Comparison of ENCODE assay signal across 1 cellular context in genomic region chr3:171956372-171957104, GRCh38.
TF ChIP-seq lines count a peak whose summit lies in the region.

No MANE protein-coding gene starts in this region.

TF ChIP-seq in K562, 482 proteins besides CTCF, POLR2A, EP300 and RAD21 (continued from another document and continues in another):
- TF ChIP-seq EWSR1 (IDR thresholded peaks at IDR 0.05; ENCODE audit: borderline replicate concordance, low read depth, partially characterized antibody) (no peak), ZBTB17 (CRISPR knock-in tag; IDR thresholded peaks at IDR 0.05) (no peak), PCBP2 (IDR thresholded peaks at IDR 0.05; ENCODE audit: low read depth, low read length, poor library complexity, severe bottlenecking) (no peak), RCOR1 (IDR thresholded peaks at IDR 0.05; ENCODE audit: borderline replicate concordance in 1 of 2, low read depth in 2 of 2, low read length in 2 of 2) (peak in 1 of 2 experiments; percentile 62; a peak in 1 of 4 replicates), MEIS2 (IDR thresholded peaks at IDR 0.05; ENCODE audit: partially characterized antibody) (peak; percentile 42), TSHZ1 (CRISPR knock-in tag; IDR thresholded peaks at IDR 0.05) (no peak), NONO (IDR thresholded peaks at IDR 0.05; ENCODE audit: low read depth in 2 of 2, low read length in 1 of 2) (no peak), ZNF217 (CRISPR knock-in tag; IDR thresholded peaks at IDR 0.05) (no peak), ZNF655 (CRISPR knock-in tag; IDR thresholded peaks at IDR 0.05) (no peak), SRSF7 (optimal IDR thresholded peaks at IDR 0.05; ENCODE audit: low read depth, low read length) (no peak), EP400 (IDR thresholded peaks at IDR 0.05) (peak; percentile 61), PKNOX1 (IDR thresholded peaks at IDR 0.05) (peak; percentile 41; the same call in 1 of the 2 replicates), ELK3 (CRISPR knock-in tag; IDR thresholded peaks at IDR 0.05) (no peak), ZNF583 (CRISPR knock-in tag; IDR thresholded peaks at IDR 0.05) (no peak), NFE2 (IDR thresholded peaks at IDR 0.05; ENCODE audit: low read depth) (no peak), RB1 (IDR thresholded peaks at IDR 0.05; ENCODE audit: low read depth) (no peak), MEF2A (IDR thresholded peaks at IDR 0.05; ENCODE audit: control insufficient read depth, low read depth, low read length) (no peak), ZNF134 (CRISPR knock-in tag; conservative IDR thresholded peaks at IDR 0.05) (no peak; the same call in 1 of the 2 replicates), GATA2 (CRISPR knock-in tag; IDR thresholded peaks at IDR 0.05) (peak; percentile 54; the same call in 1 of the 2 replicates), KDM5B (IDR thresholded peaks at IDR 0.05; ENCODE audit: insufficient replicate concordance, low read depth, low read length) (no peak), HIVEP1 (CRISPR knock-in tag; IDR thresholded peaks at IDR 0.05) (no peak), SP2 (IDR thresholded peaks at IDR 0.05; ENCODE audit: extremely low read depth, low read depth, low read length, poor library complexity, severe bottlenecking) (no peak), KDM4B (IDR thresholded peaks at IDR 0.05; ENCODE audit: borderline replicate concordance in 2 of 2, low read depth in 1 of 2) (no peak), MCM5 (IDR thresholded peaks at IDR 0.05; ENCODE audit: low read depth) (no peak), MYC (IDR thresholded peaks at IDR 0.05; ENCODE audit: low read depth, low read length) (peak; percentile 39; the same call in 1 of the 2 replicates), MYC (CRISPR knock-in tag; IDR thresholded peaks at IDR 0.05; ENCODE audit: borderline replicate concordance, low read depth) (no peak), ZNF444 (CRISPR knock-in tag; IDR thresholded peaks at IDR 0.05) (no peak), CCNT2 (IDR thresholded peaks at IDR 0.05; ENCODE audit: borderline replicate concordance, extremely low read depth, insufficient read length, low read depth, low read length) (peak; percentile 28), DPF2 (IDR thresholded peaks at IDR 0.05) (peak; percentile 92), ZNF586 (CRISPR knock-in tag; conservative IDR thresholded peaks at IDR 0.05) (no peak), BRF1 (IDR thresholded peaks at IDR 0.05; ENCODE audit: borderline replicate concordance, extremely low read depth, insufficient read length) (no peak), RBFOX2 (IDR thresholded peaks at IDR 0.05; ENCODE audit: low read depth, low read length) (0 out of 2 replicates have a peak, but pooled peaks have one; percentile 16), MYBL2 (IDR thresholded peaks at IDR 0.05; ENCODE audit: low read depth) (no peak), MYBL2 (CRISPR knock-in tag; IDR thresholded peaks at IDR 0.05; ENCODE audit: borderline replicate concordance) (no peak), HMGN3 (IDR thresholded peaks at IDR 0.05; ENCODE audit: borderline replicate concordance, extremely low read depth, insufficient read length, low read depth, low read length) (no peak), ADNP (tag; IDR thresholded peaks at IDR 0.05) (no peak), PCBP1 (IDR thresholded peaks at IDR 0.05; ENCODE audit: low read depth, low read length, poor library complexity, severe bottlenecking) (no peak), CUX1 (CRISPR knock-in tag; IDR thresholded peaks at IDR 0.05) (no peak), ERF (CRISPR knock-in tag; IDR thresholded peaks at IDR 0.05) (no peak; the same call in 1 of the 2 replicates), ZNF395 (CRISPR knock-in tag; IDR thresholded peaks at IDR 0.05) (peak; percentile 69; the same call in 1 of the 2 replicates), C11orf30 (IDR thresholded peaks at IDR 0.05; ENCODE audit: low read depth) (no peak), CEBPB (tag; IDR thresholded peaks at IDR 0.05) (0 out of 2 replicates have a peak, but pooled peaks have one; percentile 11), ZNF764 (CRISPR knock-in tag; IDR thresholded peaks at IDR 0.05; ENCODE audit: low read depth) (no peak), JUND (IDR thresholded peaks at IDR 0.05; ENCODE audit: borderline replicate concordance, low read depth, low read length) (peak; percentile 39; the same call in 1 of the 2 replicates), JUND (tag; IDR thresholded peaks at IDR 0.05; ENCODE audit: borderline replicate concordance, low read depth, low read length) (no peak; the same call in 2 of the 3 replicates)
